ENCODE assay signal across 13 cellular contexts in the genomic region with DNA sequence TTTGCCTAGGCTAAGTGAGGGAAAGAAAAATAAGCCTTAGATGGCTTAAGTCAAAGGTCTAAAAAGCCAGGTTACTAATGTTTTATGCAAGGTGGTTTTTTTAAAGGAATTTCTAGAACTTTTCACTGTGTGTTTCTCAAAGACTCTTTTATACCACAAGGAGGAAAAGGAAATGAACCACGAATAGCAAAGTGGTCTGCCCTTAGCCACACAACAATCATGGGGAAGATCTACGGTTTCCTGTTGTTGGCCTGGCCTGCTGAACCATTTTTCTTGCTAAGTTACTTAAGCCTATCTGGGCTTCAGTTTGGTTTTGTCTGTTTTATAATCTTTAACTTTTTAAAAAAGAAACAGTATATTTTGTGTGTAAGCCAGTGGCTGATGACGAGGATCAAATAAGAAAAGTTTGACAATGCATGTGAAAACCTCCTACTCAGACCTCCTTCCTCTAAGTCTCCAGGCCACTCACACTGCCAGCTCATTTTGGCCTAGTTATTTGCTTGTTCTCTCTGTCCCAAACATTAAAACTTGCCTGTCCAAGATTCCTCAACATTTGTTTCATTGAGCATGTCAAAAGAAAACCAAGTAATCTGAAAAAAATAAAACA.
DNase-seq lines count a peak whose midpoint lies in the region; ATAC-seq and TF ChIP-seq lines count a peak whose summit lies in the region.
"Had no signal": no experiment of that assay in that cellular context is flagged by ENCODE, and none has a peak within 500 bp of the region (broad histone marks: within the 10 kb centered on the region; RNA-seq: fewer than 3 reads in every experiment).

No MANE protein-coding gene starts in this region.

- ATAC-seq in HG02938 (IDR thresholded peaks at IDR 0.05; ENCODE audit: unreplicated experiment), result peak; percentile 69
- ATAC-seq: A549; stimulated activated memory B cell treated with anti-CD40 and anti-IgM and Interleukin-4, amounts not matched to agents 10 μg/mL and 1 μg/mL and 100 μg/mL, for 72 hours had no signal

- peaks cover 54% of the 10 kb centered on the region for H3K27me3 Mint-ChIP-seq in T-helper 2 cell treated with Interferon-gamma antibody and Interleukin-4, amounts not matched to agents 5 μg/mL and 100 μg/mL, for 36 hours (ENCODE audit: low read depth)
- H3K27me3 Mint-ChIP-seq in nephron (ENCODE audit: low read depth), result no peaks in the 10 kb centered on the region

- no peak for TF ChIP-seq CTCF in nephron (IDR thresholded peaks at IDR 0.05; ENCODE audit: unreplicated experiment in 3 of 3)

- peak overlapping the region; percentile 90 for H3K27ac Mint-ChIP-seq in T-helper 2 cell treated with Interferon-gamma antibody and Interleukin-4, amounts not matched to agents 5 μg/mL and 100 μg/mL, for 36 hours
- peak overlapping the region; percentile 82 to 87 (median 85) for H3K27ac Mint-ChIP-seq in nephron
- H3K27ac Mint-ChIP-seq: stimulated activated memory B cell treated with anti-CD40 and anti-IgM and Interleukin-4, amounts not matched to agents 10 μg/mL and 1 μg/mL and 100 μg/mL, for 72 hours had no signal

- peaks cover 9% of the 10 kb centered on the region for H3K36me3 Mint-ChIP-seq in T-helper 2 cell treated with Interferon-gamma antibody and Interleukin-4, amounts not matched to agents 5 μg/mL and 100 μg/mL, for 36 hours (ENCODE audit: low read depth)
- H3K36me3 Mint-ChIP-seq in nephron (ENCODE audit: low read depth), result no peaks in the 10 kb centered on the region
- H3K36me3 Mint-ChIP-seq: stimulated activated memory B cell treated with anti-CD40 and anti-IgM and Interleukin-4, amounts not matched to agents 10 μg/mL and 1 μg/mL and 100 μg/mL, for 72 hours had no signal

- peak overlapping the region; percentile 75 for H3K4me3 Mint-ChIP-seq in T-helper 2 cell treated with Interferon-gamma antibody and Interleukin-4, amounts not matched to agents 5 μg/mL and 100 μg/mL, for 36 hours
- H3K4me3 Mint-ChIP-seq in nephron, result no peak overlapping the region
- H3K4me3 Mint-ChIP-seq: stimulated activated memory B cell treated with anti-CD40 and anti-IgM and Interleukin-4, amounts not matched to agents 10 μg/mL and 1 μg/mL and 100 μg/mL, for 72 hours had no signal

- peaks cover 44% of the 10 kb centered on the region for H3K4me1 Mint-ChIP-seq in T-helper 2 cell treated with Interferon-gamma antibody and Interleukin-4, amounts not matched to agents 5 μg/mL and 100 μg/mL, for 36 hours (ENCODE audit: low read depth)
- H3K4me1 Mint-ChIP-seq in nephron, result peaks cover 22% of the 10 kb centered on the region
- H3K4me1 Mint-ChIP-seq: stimulated activated memory B cell treated with anti-CD40 and anti-IgM and Interleukin-4, amounts not matched to agents 10 μg/mL and 1 μg/mL and 100 μg/mL, for 72 hours had no signal

- H3K9me3 Mint-ChIP-seq in T-helper 2 cell treated with Interferon-gamma antibody and Interleukin-4, amounts not matched to agents 5 μg/mL and 100 μg/mL, for 36 hours, result no peaks in the 10 kb centered on the region
- no peaks in the 10 kb centered on the region for H3K9me3 Mint-ChIP-seq in nephron
- H3K9me3 Mint-ChIP-seq: stimulated activated memory B cell treated with anti-CD40 and anti-IgM and Interleukin-4, amounts not matched to agents 10 μg/mL and 1 μg/mL and 100 μg/mL, for 72 hours had no signal

- peak; percentile 8 for DNase-seq in activated CD4-positive, alpha-beta T cell treated with anti-CD3 and anti-CD28 coated beads for 48 hours
- no peak for DNase-seq in activated CD4-positive, alpha-beta T cell treated with anti-CD3 and anti-CD28 coated beads for 1 hour
- peak; percentile 62 for DNase-seq in T-helper 2 cell treated with Interferon-gamma antibody and Interleukin-4, amounts not matched to agents 5 μg/mL and 100 μg/mL, for 36 hours (ENCODE audit: low spot score)
- DNase-seq in NCI-H446 treated with DMSO at 0.1 percent for 48 hours (lab: John Stamatoyannopoulos, UW) (no peak), DMS 273 (lab: John Stamatoyannopoulos, UW; ENCODE audit: unreplicated experiment) (no peak), DMS79 treated with DMSO at 0.1 percent for 48 hours (lab: John Stamatoyannopoulos, UW) (no peak)
- DNase-seq: H7, Karpas-422, OCI-M1 had no signal

Comparison
In these comparisons a context has a peak if more than half of its experiments do, and no peak if none do; other contexts are left out.
1. DNase-seq: peak in activated CD4-positive, alpha-beta T cell treated with anti-CD3 and anti-CD28 coated beads for 48 hours (single experiment) and T-helper 2 cell treated with Interferon-gamma antibody and Interleukin-4, amounts not matched to agents 5 μg/mL and 100 μg/mL, for 36 hours (single experiment); none in activated CD4-positive, alpha-beta T cell treated with anti-CD3 and anti-CD28 coated beads for 1 hour (single experiment), NCI-H446 treated with DMSO at 0.1 percent for 48 hours (single experiment), DMS 273 (single experiment) and DMS79 treated with DMSO at 0.1 percent for 48 hours (single experiment).